In the genomic region with DNA sequence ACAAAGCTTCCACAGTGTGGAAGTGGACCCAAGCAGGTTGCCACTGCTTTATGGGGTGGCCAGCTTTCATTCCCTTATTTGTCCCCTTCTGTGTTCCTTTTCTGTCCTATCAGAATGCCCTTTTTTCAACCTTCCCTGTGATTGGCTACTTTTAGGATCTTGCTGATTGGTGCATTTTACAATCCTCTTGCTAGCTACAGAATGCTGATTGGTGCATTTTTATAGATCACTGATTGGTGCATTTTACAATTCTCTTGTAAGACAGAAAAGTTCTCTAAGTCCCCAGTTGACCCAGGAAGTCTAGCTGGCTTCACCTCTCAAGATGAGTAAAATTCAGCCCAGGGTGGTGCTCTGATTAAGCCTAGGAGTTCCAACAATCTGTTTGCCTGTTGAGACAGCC, we compare ENCODE assay signal across 31 cellular contexts.
"Had no signal": no experiment of that assay in that cellular context is flagged by ENCODE, and none has a peak within 500 bp of the region (broad histone marks: within the 10 kb centered on the region; RNA-seq: fewer than 3 reads in every experiment).

No MANE protein-coding gene starts in this region.

- H3K4me3 ChIP-seq: ascending aorta, coronary artery, dorsolateral prefrontal cortex, esophagus muscularis mucosa, gastroesophageal sphincter had no signal

- H3K4me1 Mint-ChIP-seq: activated B cell treated with CpG ODN at 0.5 μM for 24 hours, endodermal cell, T-helper 17 cell had no signal

- H3K36me3 ChIP-seq: ascending aorta, brain microvascular endothelial cell, esophagus muscularis mucosa, gastroesophageal sphincter, WERI-Rb-1 had no signal

- H3K4me3 Mint-ChIP-seq: activated B cell treated with CpG ODN at 0.5 μM for 24 hours; activated CD8-positive, alpha-beta T cell treated with anti-CD3 and anti-CD28 coated beads for 36 hours; activated naive CD4-positive, alpha-beta T cell treated with anti-CD3 and anti-CD28 coated beads for 36 hours; activated naive CD8-positive, alpha-beta T cell treated with anti-CD3 and anti-CD28 coated beads, Interleukin-2, amount 10 ng/mL, durations not matched to agents 7 days and 5 days; activated T-cell treated with anti-CD3 and anti-CD28 coated beads, Interleukin-2, amount 50 U/mL, for 4 hours; activated T-helper 17 cell treated with anti-CD3 and anti-CD28 coated beads, Interleukin-2, amount 50 U/mL, for 72 hours; central memory CD8-positive, alpha-beta T cell; dendritic cell treated with granulocyte-macrophage colony-stimulating factor and Interleukin-4, amounts not matched to agents 40 ng/mL and 50 ng/mL, for 4 days; endodermal cell; T-helper 17 cell; T-helper 2 cell treated with Interferon-gamma antibody and Interleukin-4, amounts not matched to agents 5 μg/mL and 100 μg/mL, for 36 hours had no signal

- ATAC-seq: activated CD4-positive, CD25-positive, alpha-beta regulatory T cell treated with anti-CD3 and anti-CD28 coated beads, Interleukin-2, amount 50 U/mL, for 24 hours; activated CD8-positive, alpha-beta T cell treated with anti-CD3 and anti-CD28 coated beads for 36 hours; activated naive CD4-positive, alpha-beta T cell treated with anti-CD3 and anti-CD28 coated beads, Interleukin-2, amount 50 U/mL, for 72 hours; activated T-cell treated with anti-CD3 and anti-CD28 coated beads, Interleukin-2, amount 50 U/mL, for 4 hours; activated T-helper 17 cell treated with anti-CD3 and anti-CD28 coated beads, Interleukin-2, amount 50 U/mL, for 72 hours; gastroesophageal sphincter; T-helper 17 cell had no signal

- H3K27me3 ChIP-seq: ascending aorta, brain microvascular endothelial cell, dorsolateral prefrontal cortex, esophagus muscularis mucosa, gastroesophageal sphincter had no signal

- H3K27me3 Mint-ChIP-seq: activated B cell treated with CpG ODN at 0.5 μM for 24 hours; activated T-helper 17 cell treated with anti-CD3 and anti-CD28 coated beads, Interleukin-2, amount 50 U/mL, for 72 hours; T-helper 17 cell had no signal

- H3K4me1 ChIP-seq: ascending aorta, esophagus muscularis mucosa, gastroesophageal sphincter had no signal

- H3K27ac Mint-ChIP-seq: activated B cell treated with CpG ODN at 0.5 μM for 24 hours; activated CD8-positive, alpha-beta T cell treated with anti-CD3 and anti-CD28 coated beads for 36 hours; activated naive CD4-positive, alpha-beta T cell treated with anti-CD3 and anti-CD28 coated beads for 36 hours; activated naive CD4-positive, alpha-beta T cell treated with anti-CD3 and anti-CD28 coated beads, Interleukin-2, amount 50 U/mL, for 72 hours; activated naive CD8-positive, alpha-beta T cell treated with anti-CD3 and anti-CD28 coated beads, Interleukin-2, amount 10 ng/mL, durations not matched to agents 7 days and 5 days; activated T-helper 17 cell treated with anti-CD3 and anti-CD28 coated beads, Interleukin-2, amount 50 U/mL, for 72 hours; dendritic cell treated with granulocyte-macrophage colony-stimulating factor and Interleukin-4, amounts not matched to agents 40 ng/mL and 50 ng/mL, for 4 days; endodermal cell; T-helper 17 cell; T-helper 2 cell treated with Interferon-gamma antibody and Interleukin-4, amounts not matched to agents 5 μg/mL and 100 μg/mL, for 36 hours had no signal

- H3K9me3 ChIP-seq: ascending aorta had no signal

- H3K27ac ChIP-seq: ascending aorta, brain microvascular endothelial cell, coronary artery, dorsolateral prefrontal cortex, esophagus muscularis mucosa, gastroesophageal sphincter, WERI-Rb-1 had no signal

- DNase-seq: activated B cell treated with CpG ODN at 0.5 μM for 24 hours; activated CD4-positive, alpha-beta T cell treated with anti-CD3 and anti-CD28 coated beads for 48 hours; activated CD4-positive, alpha-beta T cell treated with anti-CD3 and anti-CD28 coated beads, Interleukin-2, amount 50 U/mL, for 1 hour; activated CD4-positive, alpha-beta T cell treated with anti-CD3 and anti-CD28 coated beads, Interleukin-2, amount 50 U/mL, for 48 hours; activated CD8-positive, alpha-beta memory T cell treated with anti-CD3 and anti-CD28 coated beads for 24 hours; activated CD8-positive, alpha-beta T cell treated with anti-CD3 and anti-CD28 coated beads for 36 hours; activated effector memory CD4-positive, alpha-beta T cell treated with Interleukin-2 at 50 U/mL for 16 hours; activated gamma-delta T cell treated with Interleukin-2 at 50 U/mL for 16 hours; activated naive CD4-positive, alpha-beta T cell treated with anti-CD3 and anti-CD28 coated beads for 36 hours; activated naive CD8-positive, alpha-beta T cell treated with anti-CD3 and anti-CD28 coated beads, Interleukin-2, amount 10 ng/mL, durations not matched to agents 7 days and 5 days; activated T-cell treated with anti-CD3 and anti-CD28 coated beads, Interleukin-2, amount 50 U/mL, for 4 hours; brain microvascular endothelial cell; dorsolateral prefrontal cortex; effector memory CD4-positive, alpha-beta T cell; erythroblast; foreskin melanocyte; T-helper 1 cell; T-helper 17 cell; T1000; WERI-Rb-1 had no signal
